ENCODE assay signal across 1 cellular context in genomic region chr16:1220841-1221627, GRCh38.
TF ChIP-seq lines count a peak whose summit lies in the region.

No MANE protein-coding gene starts in this region.

TF ChIP-seq in K562, 482 proteins besides CTCF, POLR2A, EP300 and RAD21:
- no peak for TF ChIP-seq TARDBP (IDR thresholded peaks at IDR 0.05)
- TF ChIP-seq ESRRA (IDR thresholded peaks at IDR 0.05; ENCODE audit: borderline replicate concordance, low read depth) = peak; percentile 77
- 0 out of 2 replicates have a peak, but pooled peaks have one; percentile 11 for TF ChIP-seq SP1 (CRISPR knock-in tag; IDR thresholded peaks at IDR 0.05)
- TF ChIP-seq RERE (CRISPR knock-in tag; IDR thresholded peaks at IDR 0.05; ENCODE audit: borderline replicate concordance) = no peak
